Comparison of ENCODE assay signal across 22 cellular contexts in genomic region chr22:35475545-35475944, GRCh38.
"Had no signal": no experiment of that assay in that cellular context is flagged by ENCODE, and none has a peak within 500 bp of the region (broad histone marks: within the 10 kb centered on the region; RNA-seq: fewer than 3 reads in every experiment).

No MANE protein-coding gene starts in this region.

- H3K9me3 ChIP-seq: lower lobe of right lung, neutrophil, pancreas, psoas muscle, right atrium auricular region, thyroid gland had no signal

- H3K9me3 Mint-ChIP-seq: activated T-helper 17 cell treated with anti-CD3 and anti-CD28 coated beads, Interleukin-2, amount 50 U/mL, for 72 hours; immature natural killer cell; stimulated activated naive CD8-positive, alpha-beta T cell treated with anti-CD3 and anti-CD28 coated beads, Interleukin-15, Interleukin-2, amounts not matched to agents 100 ng/mL and 50 ng/mL, for 24 hours had no signal

- DNase-seq: activated CD4-positive, alpha-beta T cell treated with anti-CD3 and anti-CD28 coated beads, Interleukin-2, amount 50 U/mL, for 4 hours; activated CD8-positive, alpha-beta memory T cell treated with anti-CD3 and anti-CD28 coated beads for 24 hours; activated CD8-positive, alpha-beta memory T cell treated with anti-CD3 and anti-CD28 coated beads, Interleukin-2, amount 50 U/mL, for 4 hours; activated naive CD8-positive, alpha-beta T cell treated with anti-CD3 and anti-CD28 coated beads for 36 hours; activated T-cell treated with anti-CD3 and anti-CD28 coated beads, Interleukin-2, amount 50 U/mL, for 24 hours; central memory CD4-positive, alpha-beta T cell; effector memory CD4-positive, alpha-beta T cell; foreskin keratinocyte; immature natural killer cell; lower lobe of right lung; naive thymus-derived CD4-positive, alpha-beta T cell; psoas muscle; substantia nigra had no signal

- H3K27ac Mint-ChIP-seq: activated naive CD8-positive, alpha-beta T cell treated with anti-CD3 and anti-CD28 coated beads for 36 hours; activated T-cell treated with anti-CD3 and anti-CD28 coated beads, Interleukin-2, amount 50 U/mL, for 24 hours; activated T-helper 17 cell treated with anti-CD3 and anti-CD28 coated beads, Interleukin-2, amount 50 U/mL, for 72 hours; immature natural killer cell; stimulated activated naive CD8-positive, alpha-beta T cell treated with anti-CD3 and anti-CD28 coated beads, Interleukin-15, Interleukin-2, amounts not matched to agents 100 ng/mL and 50 ng/mL, for 24 hours had no signal

- H3K4me3 Mint-ChIP-seq: activated naive CD8-positive, alpha-beta T cell treated with anti-CD3 and anti-CD28 coated beads for 36 hours; activated T-cell treated with anti-CD3 and anti-CD28 coated beads, Interleukin-2, amount 50 U/mL, for 24 hours; activated T-helper 17 cell treated with anti-CD3 and anti-CD28 coated beads, Interleukin-2, amount 50 U/mL, for 72 hours; immature natural killer cell; naive thymus-derived CD4-positive, alpha-beta T cell; stimulated activated naive CD8-positive, alpha-beta T cell treated with anti-CD3 and anti-CD28 coated beads, Interleukin-15, Interleukin-2, amounts not matched to agents 100 ng/mL and 50 ng/mL, for 24 hours had no signal

- H2AFZ ChIP-seq: hepatocyte had no signal

- FAIRE-seq: astrocyte, pancreas had no signal

- H3K27ac ChIP-seq: foreskin keratinocyte, hepatocyte, lower lobe of right lung, neutrophil, pancreas, psoas muscle, right atrium auricular region had no signal

- H3K4me3 ChIP-seq: hepatocyte, lower lobe of right lung, pancreas, psoas muscle, right atrium auricular region, thyroid gland had no signal

- H3K27me3 ChIP-seq: hepatocyte, pancreas, right atrium auricular region, thyroid gland had no signal

- H3K79me2 ChIP-seq: hepatocyte had no signal

- H3K4me2 ChIP-seq: hepatocyte had no signal

- H3K36me3 ChIP-seq: lower lobe of right lung, neutrophil, pancreas, right atrium auricular region, thyroid gland had no signal

- ATAC-seq: activated T-helper 17 cell treated with anti-CD3 and anti-CD28 coated beads, Interleukin-2, amount 50 U/mL, for 72 hours; foreskin keratinocyte; left lobe of liver; lower lobe of right lung; naive thymus-derived CD4-positive, alpha-beta T cell; pancreas; psoas muscle had no signal

- H3K4me1 ChIP-seq: foreskin keratinocyte, pancreas had no signal

- H3K4me1 Mint-ChIP-seq: activated naive CD8-positive, alpha-beta T cell treated with anti-CD3 and anti-CD28 coated beads for 36 hours; activated T-helper 17 cell treated with anti-CD3 and anti-CD28 coated beads, Interleukin-2, amount 50 U/mL, for 72 hours; immature natural killer cell had no signal
